In genomic region chr4:8198206-8198905, GRCh38 we compare ENCODE assay signal across 8 cellular contexts. TPM values are rescaled to one million over a fixed set of nuclear protein-coding genes. Genes with fewer than 3 reads are reported as not detected.
DNase-seq lines count a peak whose midpoint lies in the region; ATAC-seq and TF ChIP-seq lines count a peak whose summit lies in the region.

No MANE protein-coding gene starts in this region.

- DNase-seq in GM06990 (ENCODE audit: extremely low read depth, insufficient read length) (no peak), caudate nucleus (lab: John Stamatoyannopoulos, UW) (no peak), neural progenitor cell (ENCODE audit: low spot score) (no peak), HUDEP-2 (lab: John Stamatoyannopoulos, UW; ENCODE audit: unreplicated experiment in 76 of 76) (no peak), NCI-H1694 treated with DMSO at 0.1 percent for 48 hours (lab: John Stamatoyannopoulos, UW) (no peak), NCI-H1417 (lab: John Stamatoyannopoulos, UW) (no peak)

- H3K9ac ChIP-seq in neural progenitor cell = no peak overlapping the region

- H3K4me2 ChIP-seq in neural progenitor cell = no peak overlapping the region

- no peaks in the 10 kb centered on the region for H3K4me1 ChIP-seq in neural progenitor cell

- H3K36me3 Mint-ChIP-seq in neural progenitor cell = no peaks in the 10 kb centered on the region

- peaks cover 2% of the 10 kb centered on the region for H3K27me3 Mint-ChIP-seq in neural progenitor cell (ENCODE audit: insufficient read depth, low read depth)

- no peak overlapping the region for H3K4me3 Mint-ChIP-seq in neural progenitor cell

- no peak for TF ChIP-seq CTCF in GM06990 (IDR thresholded peaks at IDR 0.05; ENCODE audit: insufficient read depth, low read length, poor library complexity, severe bottlenecking)
- TF ChIP-seq CTCF in neural progenitor cell (IDR thresholded peaks at IDR 0.05) = no peak

- H3K27me3 ChIP-seq in GM06990 (replicated peaks; ENCODE audit: control insufficient read depth, insufficient read depth, low read length) (no peaks in the 10 kb centered on the region), neural progenitor cell (no peaks in the 10 kb centered on the region)

- H3K79me2 ChIP-seq in neural progenitor cell (ENCODE audit: low read depth) = no peaks in the 10 kb centered on the region

- H2AFZ ChIP-seq in neural progenitor cell (replicated peaks) = no peak overlapping the region

- no peaks in the 10 kb centered on the region for H3K9me3 ChIP-seq in neural progenitor cell (ENCODE audit: low read depth)

- H4K20me1 ChIP-seq in neural progenitor cell (ENCODE audit: low read depth) = no peaks in the 10 kb centered on the region

- peak overlapping the region; percentile 78 for H3K27ac Mint-ChIP-seq in neural progenitor cell

- no peaks in the 10 kb centered on the region for H3K9me3 Mint-ChIP-seq in neural progenitor cell

- ATAC-seq in HG03342 (IDR thresholded peaks at IDR 0.05; ENCODE audit: unreplicated experiment) = peak; percentile 0
- no peak for ATAC-seq in GM18909 (IDR thresholded peaks at IDR 0.05; ENCODE audit: poor library complexity, unreplicated experiment)

- H3K4me1 Mint-ChIP-seq in neural progenitor cell = peaks cover 17% of the 10 kb centered on the region

- H3K27ac ChIP-seq in caudate nucleus (ENCODE audit: low read depth, low read length) (peak overlapping the region; percentile 7), neural progenitor cell (no peak overlapping the region)

- H3F3A ChIP-seq in neural progenitor cell (ENCODE audit: low read depth) = no peaks in the 10 kb centered on the region

- peak overlapping the region; percentile 77 for H3K4me3 ChIP-seq in GM06990 (replicated peaks; ENCODE audit: low read depth, low read length)
- H3K4me3 ChIP-seq in neural progenitor cell = no peak overlapping the region

- H3K36me3 ChIP-seq in GM06990 (ENCODE audit: control insufficient read depth, insufficient read depth, low read length) (peaks cover 1% of the 10 kb centered on the region), neural progenitor cell (no peaks in the 10 kb centered on the region)

RNA-seq across cellular contexts. Expression of gene SH3TC1, which starts 0.7 kb away (rescaled TPM):
- total RNA-seq in neural progenitor cell (ENCODE audit: low replicate concordance) = 0.22 and 0.25 TPM in 2 replicates

RNA-seq across cellular contexts. Expression of gene ABLIM2, which starts 39.7 kb away (rescaled TPM):
- 0.24 and 1.2 TPM in 2 replicates for total RNA-seq in neural progenitor cell (ENCODE audit: low replicate concordance)
